26 cellular contexts compared by ENCODE assay signal in the genomic region with DNA sequence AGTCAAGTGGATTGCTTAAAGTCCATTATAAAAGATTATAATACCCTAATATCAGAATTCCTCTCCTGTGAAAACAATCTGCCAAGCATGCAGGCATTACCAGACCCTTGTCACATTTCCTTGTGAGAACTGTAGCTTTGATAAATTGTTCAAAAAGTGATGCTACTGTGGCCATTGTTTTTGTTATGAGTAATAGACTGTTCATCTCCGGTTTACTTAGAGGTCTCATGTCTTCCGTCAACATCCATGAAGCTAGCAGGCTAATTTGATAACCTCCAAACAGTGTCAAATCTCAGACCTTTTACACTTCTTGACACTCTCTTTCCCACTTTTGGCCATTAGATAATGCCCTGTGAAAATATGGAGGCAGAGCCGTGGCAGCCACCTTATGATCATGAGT.
DNase-seq lines count a peak whose midpoint lies in the region; ATAC-seq and TF ChIP-seq lines count a peak whose summit lies in the region.
"Had no signal": no experiment of that assay in that cellular context is flagged by ENCODE, and none has a peak within 500 bp of the region (broad histone marks: within the 10 kb centered on the region; RNA-seq: fewer than 3 reads in every experiment).

No MANE protein-coding gene starts in this region.

- TF ChIP-seq EP300 in upper lobe of left lung (IDR thresholded peaks at IDR 0.05): no peak

- no peak overlapping the region for H3K4me3 ChIP-seq in upper lobe of left lung
- H3K4me3 ChIP-seq: dorsolateral prefrontal cortex, pancreas had no signal

- H3K27me3 ChIP-seq in upper lobe of left lung: no peaks in the 10 kb centered on the region
- H3K27me3 ChIP-seq: dorsolateral prefrontal cortex, pancreas had no signal

- ATAC-seq in upper lobe of left lung (ENCODE audit: low FRiP score in 2 of 2): no peak
- ATAC-seq: activated CD4-positive, CD25-positive, alpha-beta regulatory T cell treated with anti-CD3 and anti-CD28 coated beads, Interleukin-2, amount 50 U/mL, for 24 hours; activated T-cell treated with anti-CD3 and anti-CD28 coated beads, Interleukin-2, amount 50 U/mL, for 72 hours; left colon; pancreas; stimulated activated naive CD8-positive, alpha-beta T cell treated with anti-CD3 and anti-CD28 coated beads, Interleukin-15, Interleukin-2, amounts not matched to agents 100 U/mL and 50 U/mL, for 24 hours; T-helper 17 cell had no signal

- no peaks in the 10 kb centered on the region for H3K36me3 ChIP-seq in upper lobe of left lung
- H3K36me3 ChIP-seq: pancreas had no signal

- 43 to 79% methylated on average over 3 of the region's 3 CpGs for WGBS in upper lobe of left lung, 2 donors

- H3K4me1 ChIP-seq in upper lobe of left lung: no peaks in the 10 kb centered on the region
- H3K4me1 ChIP-seq: pancreas had no signal

- H3K27ac ChIP-seq in upper lobe of left lung: no peak overlapping the region
- H3K27ac ChIP-seq: dorsolateral prefrontal cortex, pancreas had no signal

- H3K9me3 ChIP-seq in upper lobe of left lung: no peaks in the 10 kb centered on the region
- H3K9me3 ChIP-seq: pancreas had no signal

- DNase-seq in ELR (ENCODE audit: low read depth) (peak; percentile 72), M059J (ENCODE audit: low read depth) (peak; percentile 4), dermis blood vessel endothelial cell (peak; percentile 26), lung microvascular endothelial cell (ENCODE audit: low read depth in 2 of 2) (peak; percentile 3 to 47), activated gamma-delta T cell treated with Interleukin-2 at 50 U/mL for 16 hours (no peak), germinal center (ENCODE audit: low spot score) (no peak), mucosa of gallbladder (ENCODE audit: low spot score) (no peak), upper lobe of left lung (no peak)
- DNase-seq: activated CD4-positive, alpha-beta T cell treated with anti-CD3 and anti-CD28 coated beads, Interleukin-2, amount 50 U/mL, for 4 hours; activated naive CD4-positive, alpha-beta T cell treated with Interleukin-2 at 50 U/mL for 16 hours; activated T-cell treated with anti-CD3 and anti-CD28 coated beads, Interleukin-2, amount 50 U/mL, for 72 hours; dorsolateral prefrontal cortex; hippocampal formation; left colon; mesendoderm; NCI-H1092 treated with DMSO at 0.1 percent for 48 hours; NCI-H187; NCI-H2171; NK-92 treated with Interleukin-12 subunit alpha and Interleukin-12 subunit beta, amount 100 ng/mL, for 24 hours; pancreas; retina; Right ventricle myocardium superior; small intestine; stimulated activated naive CD8-positive, alpha-beta T cell treated with anti-CD3 and anti-CD28 coated beads, Interleukin-15, Interleukin-2, amounts not matched to agents 100 U/mL and 50 U/mL, for 24 hours; T-helper 17 cell had no signal

- no peak for TF ChIP-seq CTCF in upper lobe of left lung (IDR thresholded peaks at IDR 0.05)

- no peak for TF ChIP-seq POLR2A in upper lobe of left lung (IDR thresholded peaks at IDR 0.05)

Comparison
In these comparisons a context has a peak if more than half of its experiments do, and no peak if none do; other contexts are left out.
1. DNase-seq: peak in ELR (single experiment), M059J (single experiment), dermis blood vessel endothelial cell (single experiment) and lung microvascular endothelial cell (2 of 2); none in activated gamma-delta T cell treated with Interleukin-2 at 50 U/mL for 16 hours (single experiment), germinal center (single experiment), mucosa of gallbladder (single experiment) and upper lobe of left lung (0 of 2).